Comparison of ENCODE assay signal across 8 cellular contexts in genomic region chr17:40098846-40099626, GRCh38. TPM values are rescaled to one million over a fixed set of nuclear protein-coding genes. Genes with fewer than 3 reads are reported as not detected.
DNase-seq lines count a peak whose midpoint lies in the region; ATAC-seq and TF ChIP-seq lines count a peak whose summit lies in the region.

No MANE protein-coding gene starts in this region.

- no peaks in the 10 kb centered on the region for H3K27me3 Mint-ChIP-seq in activated T-cell treated with anti-CD3 and anti-CD28 coated beads, Interleukin-2, amount 50 U/mL, for 4 hours (ENCODE audit: low read depth)

- no peak for TF ChIP-seq POLR2A in erythroblast (IDR thresholded peaks at IDR 0.05; ENCODE audit: low read length)

- in situ Hi-C loops in KBM-7 (cut with MboI; ENCODE audit: low pct_unique_long_range_greater_than_20kb, low sequenced_read_pairs), result no loop called here

- peaks cover 87% of the 10 kb centered on the region for H3K4me1 Mint-ChIP-seq in activated T-cell treated with anti-CD3 and anti-CD28 coated beads, Interleukin-2, amount 50 U/mL, for 4 hours (ENCODE audit: low read depth)

- peak; percentile 48 for ATAC-seq in GM21619 (IDR thresholded peaks at IDR 0.05; ENCODE audit: unreplicated experiment)
- peak; percentile 66 to 67 for ATAC-seq in activated T-cell treated with anti-CD3 and anti-CD28 coated beads, Interleukin-2, amount 50 U/mL, for 4 hours

- peak overlapping the region; percentile 97 for H3K9ac ChIP-seq in muscle layer of colon (ENCODE audit: low read length)

- peak overlapping the region; percentile 91 for H3K4me3 Mint-ChIP-seq in activated T-cell treated with anti-CD3 and anti-CD28 coated beads, Interleukin-2, amount 50 U/mL, for 4 hours

- peak overlapping the region; percentile 97 for H3K27ac ChIP-seq in muscle layer of colon (ENCODE audit: low read depth, low read length)

- peak; percentile 99 for DNase-seq in DMS 273 (lab: John Stamatoyannopoulos, UW; ENCODE audit: unreplicated experiment)
- DNase-seq in KBM-7, result peak; percentile 99
- peak; percentile 100 for DNase-seq in activated T-cell treated with anti-CD3 and anti-CD28 coated beads, Interleukin-2, amount 50 U/mL, for 4 hours
- DNase-seq in erythroblast (lab: John Stamatoyannopoulos, UW), result peak; percentile 96 to 98
- DNase-seq in stimulated activated CD8-positive, alpha-beta memory T cell treated with anti-CD3 and anti-CD28 coated beads, Interleukin-4, amount 100 ng/mL, for 48 hours, result peak; percentile 99

- H3K27me3 ChIP-seq in muscle layer of colon (ENCODE audit: control insufficient read depth in 1 of 2, insufficient read depth in 2 of 2, low read length in 2 of 2), result no peaks in the 10 kb centered on the region

- no peaks in the 10 kb centered on the region for H3K9me3 ChIP-seq in muscle layer of colon (ENCODE audit: low read length)

- peaks cover 48% of the 10 kb centered on the region for H3K36me3 ChIP-seq in muscle layer of colon (ENCODE audit: insufficient read depth, low read length)

- H3K4me1 ChIP-seq in muscle layer of colon (ENCODE audit: insufficient read depth, low read length), result peaks cover 75% of the 10 kb centered on the region

- H3K9me3 Mint-ChIP-seq in activated T-cell treated with anti-CD3 and anti-CD28 coated beads, Interleukin-2, amount 50 U/mL, for 4 hours, result no peaks in the 10 kb centered on the region

- H3K4me3 ChIP-seq in muscle layer of colon (ENCODE audit: low read depth in 1 of 2, low read length in 2 of 2), result peak overlapping the region; percentile 75 to 99

- H3K36me3 Mint-ChIP-seq in activated T-cell treated with anti-CD3 and anti-CD28 coated beads, Interleukin-2, amount 50 U/mL, for 4 hours (ENCODE audit: insufficient read depth), result peaks cover 26% of the 10 kb centered on the region

TF ChIP-seq in PFSK-1, 5 proteins besides CTCF, POLR2A, EP300 and RAD21:
- peak; percentile 98; the same call in 1 of the 2 replicates for TF ChIP-seq SIN3A (IDR thresholded peaks at IDR 0.05; ENCODE audit: borderline replicate concordance, insufficient read depth, low read length)
- peak; percentile 62 for TF ChIP-seq FOXP2 (optimal IDR thresholded peaks at IDR 0.05; ENCODE audit: borderline replicate concordance, extremely low read depth, extremely low read length, insufficient read depth)
- TF ChIP-seq POLR2AphosphoS5 (IDR thresholded peaks at IDR 0.05; ENCODE audit: low read depth, low read length), result 0 out of 2 replicates have a peak, but pooled peaks have one; percentile 35
- TF ChIP-seq TAF1 (IDR thresholded peaks at IDR 0.05; ENCODE audit: borderline replicate concordance, insufficient read depth, low read length), result no peak
- TF ChIP-seq REST (IDR thresholded peaks at IDR 0.05; ENCODE audit: insufficient read depth in 1 of 2, low read depth in 2 of 2, low read length in 2 of 2), result no peak

RNA-seq across cellular contexts. Expression of gene NR1D1, which starts 1.4 kb away (rescaled TPM):
- polyA plus RNA-seq in PFSK-1 (2012; ENCODE audit: insufficient read length, low read depth), result 31.1 TPM
- total RNA-seq in activated T-cell treated with anti-CD3 and anti-CD28 coated beads, Interleukin-2, amount 50 U/mL, for 4 hours, result 10 to 100 TPM; 12.6 to 16.0 (median 13.7) TPM

RNA-seq across cellular contexts. Expression of gene MSL1, which starts 22.7 kb away (rescaled TPM):
- 39.9 TPM for polyA plus RNA-seq in PFSK-1 (2012; ENCODE audit: insufficient read length, low read depth)
- 10 to 100 TPM; 63.3 to 68.5 (median 64.1) TPM for total RNA-seq in activated T-cell treated with anti-CD3 and anti-CD28 coated beads, Interleukin-2, amount 50 U/mL, for 4 hours

RNA-seq across cellular contexts. Expression of gene THRA, which starts 36.3 kb away (rescaled TPM):
- polyA plus RNA-seq in PFSK-1 (2012; ENCODE audit: insufficient read length, low read depth), result 31.2 TPM
- total RNA-seq in activated T-cell treated with anti-CD3 and anti-CD28 coated beads, Interleukin-2, amount 50 U/mL, for 4 hours, result 10 to 100 TPM in 2 of 3 donors, 1 to 10 TPM in 1; 6.6 to 12.4 (median 10.3) TPM

RNA-seq across cellular contexts. Expression of gene CASC3, which starts 41.3 kb away (rescaled TPM):
- 54.4 TPM for polyA plus RNA-seq in PFSK-1 (2012; ENCODE audit: insufficient read length, low read depth)
- 100 to 1,000 TPM; 100 to 108 (median 103) TPM for total RNA-seq in activated T-cell treated with anti-CD3 and anti-CD28 coated beads, Interleukin-2, amount 50 U/mL, for 4 hours

RNA-seq across cellular contexts. Expression of gene MED24, which starts 44.8 kb away (rescaled TPM):
- polyA plus RNA-seq in PFSK-1 (2012; ENCODE audit: insufficient read length, low read depth), result 144 TPM
- total RNA-seq in activated T-cell treated with anti-CD3 and anti-CD28 coated beads, Interleukin-2, amount 50 U/mL, for 4 hours, result 100 to 1,000 TPM; 133 to 140 (median 134) TPM

Comparison
In these comparisons a context has a peak if more than half of its experiments do, and no peak if none do; other contexts are left out.
1. Peak in every context shown above with its lines: DNase-seq, ATAC-seq, H3K4me3 ChIP-seq and H3K27ac ChIP-seq.